In genomic region chr3:101144080-101144479, GRCh38 we compare ENCODE assay signal across 1 cellular context.
TF ChIP-seq lines count a peak whose summit lies in the region.

No MANE protein-coding gene starts in this region.

TF ChIP-seq in WTC11, 78 proteins besides CTCF, POLR2A, EP300 and RAD21:
- TF ChIP-seq ZNF532 (CRISPR knock-in tag; IDR thresholded peaks at IDR 0.05; ENCODE audit: borderline replicate concordance) (no peak), SMAD4 (CRISPR knock-in tag; IDR thresholded peaks at IDR 0.05) (no peak), PREB (CRISPR knock-in tag; IDR thresholded peaks at IDR 0.05; ENCODE audit: borderline replicate concordance) (no peak), ZNF138 (CRISPR knock-in tag; conservative IDR thresholded peaks at IDR 0.05) (no peak), ZMAT4 (CRISPR knock-in tag; IDR thresholded peaks at IDR 0.05) (no peak), ZNF396 (CRISPR knock-in tag; IDR thresholded peaks at IDR 0.05; ENCODE audit: borderline replicate concordance) (no peak), MYBL2 (CRISPR knock-in tag; IDR thresholded peaks at IDR 0.05) (no peak), ARID4B (CRISPR knock-in tag; IDR thresholded peaks at IDR 0.05; ENCODE audit: borderline replicate concordance) (no peak), ZNF317 (CRISPR knock-in tag; IDR thresholded peaks at IDR 0.05; ENCODE audit: borderline replicate concordance, low read depth) (no peak), ZNF281 (CRISPR knock-in tag; IDR thresholded peaks at IDR 0.05) (no peak)
